In the genomic region with DNA sequence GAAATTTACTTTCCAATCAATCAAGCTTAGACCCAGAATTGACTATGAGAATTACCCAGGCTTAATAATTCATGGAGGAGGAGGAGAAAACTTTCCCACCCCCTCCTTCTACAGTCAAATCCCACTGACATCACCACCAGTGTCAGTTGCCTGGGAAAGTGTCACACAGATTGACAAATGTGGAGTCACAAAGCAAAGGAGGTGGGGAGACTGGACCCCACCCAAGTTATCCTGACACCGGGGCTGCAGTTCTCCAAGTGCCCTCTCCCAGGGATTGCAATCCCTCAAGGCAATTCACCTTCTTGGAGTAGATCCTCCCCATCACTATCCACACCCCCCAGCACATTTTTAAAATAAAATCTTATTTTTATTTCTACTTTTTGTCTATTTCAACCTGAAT, we compare ENCODE assay signal across 1 cellular context.
TF ChIP-seq lines count a peak whose summit lies in the region.

No MANE protein-coding gene starts in this region.

TF ChIP-seq in H1, 55 proteins besides CTCF, POLR2A, EP300 and RAD21 (continued from another document):
- no peak for TF ChIP-seq HDAC6 (IDR thresholded peaks at IDR 0.05; ENCODE audit: low read depth, low read length)
- no peak for TF ChIP-seq TAF7 (optimal IDR thresholded peaks at IDR 0.05; ENCODE audit: borderline replicate concordance, low read depth, low read length)
- TF ChIP-seq SIN3A (conservative IDR thresholded peaks at IDR 0.05 in 1 of 2, IDR thresholded peaks at IDR 0.05 in 1 of 2; ENCODE audit: low read depth in 1 of 2, low read length in 2 of 2) = no peak
- no peak for TF ChIP-seq GTF2F1 (IDR thresholded peaks at IDR 0.05; ENCODE audit: borderline replicate concordance, low read depth, low read length)
